In genomic region chr1:149558350-149558825, GRCh38 we compare ENCODE assay signal across 8 cellular contexts. TPM values are rescaled to one million over a fixed set of nuclear protein-coding genes. Genes with fewer than 3 reads are reported as not detected.
A peak's percentile ranks its signal among the peaks of the same experiment; 100 is the strongest.
DNase-seq lines count a peak whose midpoint lies in the region; TF ChIP-seq lines count a peak whose summit lies in the region.
"Not testable (repeated sequence)": the region's sequence is repeated elsewhere in the genome, so short reads cannot be mapped to it uniquely, and the experiment has no call there.

No MANE protein-coding gene starts in this region.

- not testable (repeated sequence) for H3K79me2 ChIP-seq in OCI-LY3 (ENCODE audit: low read length); smooth muscle cell (ENCODE audit: low read depth)

- 4% methylated on average over 9 of the region's 36 CpGs for WGBS in mesenchymal stem cell
- 3% methylated on average over 34 of the region's 36 CpGs for WGBS in smooth muscle cell (ENCODE audit: low lambda C conversion rate)

- H3K4me2 ChIP-seq in OCI-LY3 (ENCODE audit: low read length) (peak overlapping the region; percentile 39), mesenchymal stem cell (ENCODE audit: low read length, poor library complexity, severe bottlenecking) (peak overlapping the region; percentile 47), smooth muscle cell (peak overlapping the region; percentile 77)

- H3K18ac ChIP-seq in mesenchymal stem cell (ENCODE audit: low read depth in 1 of 2, low read length in 2 of 2) = not testable (repeated sequence)

- H3K4me3 Mint-ChIP-seq in brain = peak overlapping the region; percentile 71 to 85 (median 81)

- H3K27ac Mint-ChIP-seq in brain = peak overlapping the region in 1 of 5 experiments; percentile 66

- not testable (repeated sequence) for H3K9me3 ChIP-seq in OCI-LY3 (ENCODE audit: insufficient read depth, low read length); mesenchymal stem cell (ENCODE audit: control insufficient read depth, low read length); smooth muscle cell (replicated peaks; ENCODE audit: low read depth); stomach smooth muscle (ENCODE audit: control insufficient read depth in 2 of 2, low read length in 2 of 2)

- not testable (repeated sequence) for H3K27ac ChIP-seq in OCI-LY3 (ENCODE audit: low read length); mesenchymal stem cell (ENCODE audit: low read length, poor library complexity, severe bottlenecking); smooth muscle cell (ENCODE audit: low read depth)
- H3K27ac ChIP-seq in stomach smooth muscle (ENCODE audit: low read length) = peak overlapping the region; percentile 6

- H4K20me1 ChIP-seq in OCI-LY3 (ENCODE audit: insufficient read depth, low read length); smooth muscle cell (ENCODE audit: low read depth): not testable (repeated sequence)

- H3K23ac ChIP-seq in mesenchymal stem cell (ENCODE audit: low read length in 2 of 2) = not testable (repeated sequence)

- H3K36me3 ChIP-seq in OCI-LY3 (replicated peaks; ENCODE audit: low read depth, low read length); mesenchymal stem cell (ENCODE audit: control insufficient read depth in 1 of 2, insufficient read depth in 2 of 2, low read depth in 1 of 2, low read length in 2 of 2); smooth muscle cell (ENCODE audit: low read depth); stomach smooth muscle (ENCODE audit: control insufficient read depth in 2 of 2, insufficient read depth in 2 of 2, low read length in 2 of 2): not testable (repeated sequence)

- H3K9ac ChIP-seq in OCI-LY3 (ENCODE audit: low read length) (peak overlapping the region; percentile 37), mesenchymal stem cell (ENCODE audit: low read length) (peak overlapping the region; percentile 55), stomach smooth muscle (ENCODE audit: low read length in 2 of 2) (peak overlapping the region; percentile 51 to 59)
- H3K9ac ChIP-seq in smooth muscle cell (ENCODE audit: low read depth) = not testable (repeated sequence)

- not testable (repeated sequence) for H3K14ac ChIP-seq in mesenchymal stem cell (ENCODE audit: low read length in 2 of 2)

- H2BK15ac ChIP-seq in mesenchymal stem cell (ENCODE audit: low read depth, poor library complexity, severe bottlenecking) = not testable (repeated sequence)

- H2AK5ac ChIP-seq in mesenchymal stem cell (ENCODE audit: low read length, severe bottlenecking) = not testable (repeated sequence)

- H3K4me3 ChIP-seq in OCI-LY3 (ENCODE audit: low read length) (peak overlapping the region; percentile 74), foreskin fibroblast (ENCODE audit: low read depth in 1 of 2, low read length in 2 of 2) (peak overlapping the region; percentile 28 to 39), mesenchymal stem cell (ENCODE audit: insufficient read depth in 1 of 2, low read depth in 1 of 2, low read length in 2 of 2) (peak overlapping the region in 1 of 2 experiments; percentile 71), smooth muscle cell (peak overlapping the region; percentile 38), stomach smooth muscle (ENCODE audit: low read length in 2 of 2) (peak overlapping the region; percentile 46 to 67)

- not testable (repeated sequence) for H3K27me3 Mint-ChIP-seq in brain

- H2BK120ac ChIP-seq in mesenchymal stem cell (ENCODE audit: low read depth, low read length) = not testable (repeated sequence)

- TF ChIP-seq CTCF in OCI-LY3 (IDR thresholded peaks at IDR 0.05; ENCODE audit: low read depth, low read length); brain (conservative IDR thresholded peaks at IDR 0.05); foreskin fibroblast (IDR thresholded peaks at IDR 0.05; ENCODE audit: low read depth, low read length); smooth muscle cell (IDR thresholded peaks at IDR 0.05; ENCODE audit: borderline replicate concordance, insufficient read depth, poor library complexity, severe bottlenecking): not testable (repeated sequence)

- not testable (repeated sequence) for H4K91ac ChIP-seq in mesenchymal stem cell (ENCODE audit: low read length)

- not testable (repeated sequence) for H2AFZ ChIP-seq in OCI-LY3 (ENCODE audit: low read depth, low read length); mesenchymal stem cell (ENCODE audit: low read depth, low read length); smooth muscle cell (ENCODE audit: low read depth)

- H3K4me1 Mint-ChIP-seq in brain = not testable (repeated sequence)

- not testable (repeated sequence) for H3K27me3 ChIP-seq in OCI-LY3 (ENCODE audit: low read depth, low read length); mesenchymal stem cell (ENCODE audit: control insufficient read depth in 1 of 2, insufficient read depth in 1 of 2, low read length in 2 of 2); smooth muscle cell (ENCODE audit: low read depth); stomach smooth muscle (ENCODE audit: control insufficient read depth in 1 of 2, insufficient read depth in 2 of 2, low read length in 2 of 2)

- H3K36me3 Mint-ChIP-seq in brain = not testable (repeated sequence)

- H3F3A ChIP-seq in smooth muscle cell (ENCODE audit: low read depth) = not testable (repeated sequence)

- H3K4me1 ChIP-seq in OCI-LY3 (ENCODE audit: low read length); mesenchymal stem cell (ENCODE audit: control insufficient read depth, insufficient read depth, low read depth, low read length); smooth muscle cell (ENCODE audit: low read depth); stomach smooth muscle (ENCODE audit: control insufficient read depth, insufficient read depth, low read length): not testable (repeated sequence)

- H3K79me1 ChIP-seq in mesenchymal stem cell (replicated peaks; ENCODE audit: low read length, poor library complexity, severe bottlenecking) = not testable (repeated sequence)

- H2BK12ac ChIP-seq in mesenchymal stem cell (ENCODE audit: low read length in 2 of 2) = not testable (repeated sequence)

- DNase-seq in EH (ENCODE audit: low read depth) (peak; percentile 18), foreskin fibroblast (peak; percentile 24 to 67), mesenchymal stem cell (peak; percentile 16)
- peak; percentile 90 for DNase-seq in activated CD8-positive, alpha-beta memory T cell treated with anti-CD3 and anti-CD28 coated beads for 24 hours
- not testable (repeated sequence) for DNase-seq in smooth muscle cell (lab: John Stamatoyannopoulos, UW; ENCODE audit: unreplicated experiment)

- not testable (repeated sequence) for H2BK5ac ChIP-seq in mesenchymal stem cell (ENCODE audit: low read depth, low read length, poor library complexity, severe bottlenecking)

- H3K4ac ChIP-seq in mesenchymal stem cell (ENCODE audit: low read depth in 1 of 2, low read length in 2 of 2) = not testable (repeated sequence)

- H3K9me3 Mint-ChIP-seq in brain = not testable (repeated sequence)

- not testable (repeated sequence) for H4K8ac ChIP-seq in mesenchymal stem cell (ENCODE audit: low read length)

RNA-seq across cellular contexts. Expression of gene PPIAL4C, which starts 25.3 kb away (rescaled TPM):
- polyA plus RNA-seq in brain (ENCODE audit: insufficient read depth, low read depth, low replicate concordance) (not detected), smooth muscle cell (not detected in 2 replicates)
- not detected for polyA plus RNA-seq in mesenchymal stem cell (2013, experiment 1 of 2)
- not detected for polyA plus RNA-seq in mesenchymal stem cell (2013, experiment 2 of 2)
- total RNA-seq in smooth muscle cell = not detected in 2 replicates
